Comparison of ENCODE assay signal across 6 cellular contexts in the genomic region with DNA sequence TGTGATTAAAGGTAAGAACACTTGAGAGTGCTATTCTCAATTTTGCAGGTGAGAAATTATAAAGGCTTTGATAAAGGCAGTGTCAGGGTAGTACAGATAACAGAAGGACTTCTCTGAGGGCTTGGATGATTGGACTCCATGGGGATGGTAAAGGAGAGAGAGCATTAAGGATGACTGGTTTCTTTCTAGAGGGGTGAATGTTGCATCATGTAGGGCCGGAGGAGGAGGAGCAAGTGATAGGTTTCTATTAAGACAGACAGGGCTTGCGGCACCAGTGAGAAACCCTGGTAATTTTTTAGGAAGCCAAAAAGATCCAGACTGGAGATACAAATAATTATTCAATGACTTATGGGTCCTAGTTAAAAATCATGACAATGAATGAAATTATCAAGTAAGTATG.
"Had no signal": no experiment of that assay in that cellular context is flagged by ENCODE, and none has a peak within 500 bp of the region (broad histone marks: within the 10 kb centered on the region; RNA-seq: fewer than 3 reads in every experiment).

No MANE protein-coding gene starts in this region.

- ATAC-seq: HepG2 had no signal

- H3K4me2 ChIP-seq: KMS-11 had no signal

- H3K9ac ChIP-seq: KMS-11 had no signal

- H3K27ac ChIP-seq: HL-60, KMS-11 had no signal

- DNase-seq: KBM-7, KG1 had no signal

- FAIRE-seq: HepG2, HTR-8/SVneo had no signal
